In genomic region chr20:45842169-45842812, GRCh38 we compare ENCODE assay signal across 9 cellular contexts. TPM values are rescaled to one million over a fixed set of nuclear protein-coding genes. Genes with fewer than 3 reads are reported as not detected.
DNase-seq lines count a peak whose midpoint lies in the region; ATAC-seq and TF ChIP-seq lines count a peak whose summit lies in the region.
"Had no signal": no experiment of that assay in that cellular context is flagged by ENCODE, and none has a peak within 500 bp of the region (broad histone marks: within the 10 kb centered on the region; RNA-seq: fewer than 3 reads in every experiment).

No MANE protein-coding gene starts in this region.

- no peak overlapping the region for H3K27ac ChIP-seq in PC-9

- H3K4me2 ChIP-seq in PC-9 = no peak overlapping the region

- H3K79me2 ChIP-seq in PC-9 (ENCODE audit: low read depth) = no peaks in the 10 kb centered on the region

- no TSS peak for BruUV-seq in PC-9 (replicated peaks; lab: Mats Ljungman, UMichigan)

- CTCF ChIA-PET in PC-9 (lab: Charles Lee) = no interaction called here

- H2AFZ ChIP-seq in PC-9 = no peak overlapping the region

- no peaks in the 10 kb centered on the region for H3K27me3 Mint-ChIP-seq in osteocyte (ENCODE audit: unreplicated experiment)

- no peaks in the 10 kb centered on the region for H3K9me3 Mint-ChIP-seq in osteocyte (ENCODE audit: unreplicated experiment)

- H3K36me3 ChIP-seq in PC-9 (ENCODE audit: low read depth) = 0 out of 2 replicates have a peak, but pooled peaks cover 9% of the 10 kb centered on the region

- H3K4me1 Mint-ChIP-seq in osteocyte (ENCODE audit: unreplicated experiment) = peaks cover 1% of the 10 kb centered on the region

- TF ChIP-seq CTCF in osteocyte (IDR thresholded peaks at IDR 0.05) = no peak
- TF ChIP-seq CTCF in PC-9 (conservative IDR thresholded peaks at IDR 0.05) = no peak

- H3K9me3 ChIP-seq in PC-9 (ENCODE audit: insufficient read depth, low read depth) = no peaks in the 10 kb centered on the region

- no peaks in the 10 kb centered on the region for H3K27me3 ChIP-seq in PC-9 (ENCODE audit: insufficient read depth, low read depth)

- H3F3A ChIP-seq in PC-9 (ENCODE audit: insufficient read depth, low read depth) = peaks cover 8% of the 10 kb centered on the region; the same call in 1 of the 2 replicates

- peak; percentile 87 for DNase-seq in GM04504 (ENCODE audit: low read depth)
- peak; percentile 28 for DNase-seq in dermis blood vessel endothelial cell
- no peak for DNase-seq in osteocyte (ENCODE audit: extremely low spot score, unreplicated experiment)
- no peak for DNase-seq in mucosa of gallbladder (ENCODE audit: low spot score)
- no peak for DNase-seq in anterior cingulate cortex (lab: John Stamatoyannopoulos, UW)
- DNase-seq in PC-9 = no peak
- DNase-seq in mesenteric fat pad (ENCODE audit: low spot score) = no peak

- H3K9me2 ChIP-seq in PC-9 (ENCODE audit: insufficient read depth) = no peaks in the 10 kb centered on the region

- no peaks in the 10 kb centered on the region for H3K4me1 ChIP-seq in PC-9 (replicated peaks; ENCODE audit: insufficient read depth)

- H3K36me3 Mint-ChIP-seq in osteocyte (ENCODE audit: unreplicated experiment) = peaks cover 24% of the 10 kb centered on the region

- POLR2A ChIA-PET in PC-9 (lab: Charles Lee; ENCODE audit: unreplicated experiment) = interaction anchor here (0.7 kb wide), 1 partner anchor 100 kb away, joined by 4 read pairs; no protein-coding TSS in a partner anchor

- peak; percentile 60 for ATAC-seq in HG03135 (IDR thresholded peaks at IDR 0.05; ENCODE audit: unreplicated experiment)

- H3K4me3 ChIP-seq in PC-9 = no peak overlapping the region
- H3K4me3 ChIP-seq: skin epidermis had no signal

- no peak overlapping the region for H3K4me3 Mint-ChIP-seq in osteocyte (ENCODE audit: unreplicated experiment)

- peak overlapping the region; percentile 23 for H3K27ac Mint-ChIP-seq in osteocyte (ENCODE audit: unreplicated experiment)

- no peaks in the 10 kb centered on the region for H4K20me1 ChIP-seq in PC-9 (ENCODE audit: insufficient read depth)

- intact Hi-C loops in PC-9 (cut with micrococcal nuclease; ENCODE audit: unreplicated experiment) = no loop called here

RNA-seq across cellular contexts. Expression of gene SNX21, which starts 8.7 kb away (rescaled TPM):
- total RNA-seq in dermis blood vessel endothelial cell = 22.6 and 35.7 TPM in 2 replicates
- 24.4 and 25.6 TPM in 2 replicates for total RNA-seq in osteocyte
- 34.6 TPM for total RNA-seq in mucosa of gallbladder
- 9.8 and 13.3 TPM in 2 replicates for total RNA-seq in PC-9 (2021)
- total RNA-seq in mesenteric fat pad = 46.7 TPM

RNA-seq across cellular contexts. Expression of gene ACOT8, which starts 14.9 kb away (rescaled TPM):
- total RNA-seq in dermis blood vessel endothelial cell (28.7 and 42.5 TPM in 2 replicates), osteocyte (23.6 and 23.9 TPM in 2 replicates), mucosa of gallbladder (35.7 TPM), PC-9 (2021) (33.4 and 40.0 TPM in 2 replicates), mesenteric fat pad (14.9 TPM)

RNA-seq across cellular contexts. Expression of gene ZSWIM3, which starts 15.1 kb away (rescaled TPM):
- total RNA-seq in dermis blood vessel endothelial cell (8.7 and 11.9 TPM in 2 replicates), osteocyte (3.9 and 4.4 TPM in 2 replicates), mucosa of gallbladder (4.7 TPM), PC-9 (2021) (2.7 and 3.3 TPM in 2 replicates), mesenteric fat pad (2.2 TPM)

RNA-seq across cellular contexts. Expression of gene TNNC2, which starts 15.2 kb away (rescaled TPM):
- not detected in 2 replicates for total RNA-seq in dermis blood vessel endothelial cell
- total RNA-seq in osteocyte = 1.2 TPM in 1 of 2 replicates, not detected in the other
- 0.81 TPM for total RNA-seq in mucosa of gallbladder
- total RNA-seq in PC-9 (2021) = 1.3 TPM in 1 of 2 replicates, not detected in the other
- total RNA-seq in mesenteric fat pad = 0.74 TPM

RNA-seq across cellular contexts. Expression of gene UBE2C, which starts 29.8 kb away (rescaled TPM):
- total RNA-seq in dermis blood vessel endothelial cell = 9.9 and 30.2 TPM in 2 replicates
- total RNA-seq in osteocyte = 21.3 and 21.9 TPM in 2 replicates
- 2.9 TPM for total RNA-seq in mucosa of gallbladder
- 207 TPM in 2 replicates for total RNA-seq in PC-9 (2021)
- total RNA-seq in mesenteric fat pad = not detected

Comparison
In these comparisons a context has a peak if more than half of its experiments do, and no peak if none do; other contexts are left out.
1. DNase-seq: peak in GM04504 (single experiment) and dermis blood vessel endothelial cell (single experiment); none in osteocyte (single experiment), mucosa of gallbladder (single experiment), anterior cingulate cortex (0 of 58), PC-9 (0 of 2) and mesenteric fat pad (single experiment).